ENCODE assay signal across 11 cellular contexts in genomic region chr16:65119905-65120341, GRCh38. TPM values are rescaled to one million over a fixed set of nuclear protein-coding genes. Genes with fewer than 3 reads are reported as not detected.
A peak's percentile ranks its signal among the peaks of the same experiment; 100 is the strongest.
DNase-seq lines count a peak whose midpoint lies in the region; ATAC-seq lines count a peak whose summit lies in the region.
"Had no signal": no experiment of that assay in that cellular context is flagged by ENCODE, and none has a peak within 500 bp of the region (broad histone marks: within the 10 kb centered on the region; RNA-seq: fewer than 3 reads in every experiment).

No MANE protein-coding gene starts in this region.

- no peaks in the 10 kb centered on the region for H3K36me3 ChIP-seq in skeletal muscle tissue (ENCODE audit: control insufficient read depth in 3 of 3, insufficient read depth in 3 of 3, low read length in 3 of 3)
- H3K36me3 ChIP-seq: pancreas had no signal

- no peak for ATAC-seq in GM18873 (IDR thresholded peaks at IDR 0.05; ENCODE audit: low FRiP score, unreplicated experiment)
- ATAC-seq: pancreas had no signal

- H3K4me3 ChIP-seq in skeletal muscle tissue (ENCODE audit: low read length in 3 of 3) = peak overlapping the region; percentile 68 to 73 (median 71)

- peaks cover 18 to 31% (median 29%) of the 10 kb centered on the region in 3 donors for H3K27me3 ChIP-seq in skeletal muscle tissue (ENCODE audit: control insufficient read depth in 3 of 3, insufficient read depth in 3 of 3, low read length in 3 of 3)

- H3K9me3 ChIP-seq in skeletal muscle tissue (ENCODE audit: control insufficient read depth in 3 of 3, low read length in 3 of 3) = no peaks in the 10 kb centered on the region
- H3K9me3 ChIP-seq: pancreas had no signal

- peaks cover 18 to 27% (median 20%) of the 10 kb centered on the region in 3 donors for H3K4me1 ChIP-seq in skeletal muscle tissue (ENCODE audit: control insufficient read depth in 3 of 3, insufficient read depth in 3 of 3, low read length in 3 of 3)
- H3K4me1 ChIP-seq: pancreas had no signal

- peak overlapping the region in 1 of 3 donors; percentile 1 for H3K9ac ChIP-seq in skeletal muscle tissue (ENCODE audit: low read depth in 1 of 3, low read length in 3 of 3)

- DNase-seq in GM04504 (ENCODE audit: low read depth) = peak; percentile 57
- DNase-seq in brain pericyte (ENCODE audit: low read depth, low spot score) = peak; percentile 33
- DNase-seq in inferior parietal cortex (ENCODE audit: extremely low spot score) = peak; percentile 58
- DNase-seq in NCI-H774 (lab: John Stamatoyannopoulos, UW) = no peak
- DNase-seq in OCI-M2 (lab: John Stamatoyannopoulos, UW; ENCODE audit: unreplicated experiment) = no peak
- no peak for DNase-seq in ureter (ENCODE audit: low spot score)
- DNase-seq: MM.1S, T-helper 1 cell had no signal

- peak overlapping the region; percentile 63 for H3K27ac ChIP-seq in skeletal muscle tissue (ENCODE audit: low read depth, low read length)

RNA-seq across cellular contexts. Expression of gene CDH11, which starts 1.9 kb away (rescaled TPM):
- total RNA-seq in skeletal muscle tissue (80.9 TPM), ureter (98.3 TPM)

Comparison
In these comparisons a context has a peak if more than half of its experiments do, and no peak if none do; other contexts are left out.
1. DNase-seq: peak in GM04504 (single experiment), brain pericyte (single experiment) and inferior parietal cortex (single experiment); none in NCI-H774 (single experiment), OCI-M2 (single experiment) and ureter (single experiment).